10 cellular contexts compared by ENCODE assay signal in genomic region chr13:51805313-51805712, GRCh38. TPM values are rescaled to one million over a fixed set of nuclear protein-coding genes. Genes with fewer than 3 reads are reported as not detected.
DNase-seq lines count a peak whose midpoint lies in the region; ATAC-seq and TF ChIP-seq lines count a peak whose summit lies in the region.
"Had no signal": no experiment of that assay in that cellular context is flagged by ENCODE, and none has a peak within 500 bp of the region (broad histone marks: within the 10 kb centered on the region; RNA-seq: fewer than 3 reads in every experiment).

No MANE protein-coding gene starts in this region.

- no peak for TF ChIP-seq CTCF in coronary artery (IDR thresholded peaks at IDR 0.05)
- TF ChIP-seq CTCF in neural progenitor cell (IDR thresholded peaks at IDR 0.05): no peak

- H3F3A ChIP-seq in neural progenitor cell (ENCODE audit: low read depth): peaks cover 28% of the 10 kb centered on the region

- H3K27ac ChIP-seq in coronary artery (peak overlapping the region; percentile 94 to 100), neural progenitor cell (no peak overlapping the region)

- H3K27me3 ChIP-seq in neural progenitor cell (no peaks in the 10 kb centered on the region), HAP-1 (ENCODE audit: low read depth) (no peaks in the 10 kb centered on the region)

- H3K27ac Mint-ChIP-seq in stimulated activated naive CD8-positive, alpha-beta T cell treated with anti-CD3 and anti-CD28 coated beads, Interleukin-15, Interleukin-2, amounts not matched to agents 100 ng/mL and 50 ng/mL, for 24 hours: peak overlapping the region; percentile 94
- no peak overlapping the region for H3K27ac Mint-ChIP-seq in neural progenitor cell

- peak overlapping the region; percentile 84 for H3K4me2 ChIP-seq in neural progenitor cell

- H3K27me3 Mint-ChIP-seq in stimulated activated naive CD8-positive, alpha-beta T cell treated with anti-CD3 and anti-CD28 coated beads, Interleukin-15, Interleukin-2, amounts not matched to agents 100 ng/mL and 50 ng/mL, for 24 hours: no peaks in the 10 kb centered on the region
- peaks cover 12% of the 10 kb centered on the region for H3K27me3 Mint-ChIP-seq in neural progenitor cell (ENCODE audit: insufficient read depth, low read depth)

- H3K36me3 Mint-ChIP-seq in stimulated activated naive CD8-positive, alpha-beta T cell treated with anti-CD3 and anti-CD28 coated beads, Interleukin-15, Interleukin-2, amounts not matched to agents 100 ng/mL and 50 ng/mL, for 24 hours (ENCODE audit: low read depth): peaks cover 17% of the 10 kb centered on the region
- no peaks in the 10 kb centered on the region for H3K36me3 Mint-ChIP-seq in neural progenitor cell

- H3K4me3 Mint-ChIP-seq in stimulated activated naive CD8-positive, alpha-beta T cell treated with anti-CD3 and anti-CD28 coated beads, Interleukin-15, Interleukin-2, amounts not matched to agents 100 ng/mL and 50 ng/mL, for 24 hours: peak overlapping the region; percentile 88
- H3K4me3 Mint-ChIP-seq in neural progenitor cell: peak overlapping the region; percentile 85

- H3K9me3 ChIP-seq in neural progenitor cell (ENCODE audit: low read depth) (no peaks in the 10 kb centered on the region), HAP-1 (no peaks in the 10 kb centered on the region)

- peaks cover 49% of the 10 kb centered on the region for H3K4me1 Mint-ChIP-seq in stimulated activated naive CD8-positive, alpha-beta T cell treated with anti-CD3 and anti-CD28 coated beads, Interleukin-15, Interleukin-2, amounts not matched to agents 100 ng/mL and 50 ng/mL, for 24 hours (ENCODE audit: low read depth)
- H3K4me1 Mint-ChIP-seq in neural progenitor cell: peaks cover 64% of the 10 kb centered on the region

- H3K9me3 Mint-ChIP-seq in stimulated activated naive CD8-positive, alpha-beta T cell treated with anti-CD3 and anti-CD28 coated beads, Interleukin-15, Interleukin-2, amounts not matched to agents 100 ng/mL and 50 ng/mL, for 24 hours: no peaks in the 10 kb centered on the region
- no peaks in the 10 kb centered on the region for H3K9me3 Mint-ChIP-seq in neural progenitor cell

- ATAC-seq in stimulated activated naive CD8-positive, alpha-beta T cell treated with anti-CD3 and anti-CD28 coated beads, Interleukin-15, Interleukin-2, amounts not matched to agents 100 U/mL and 50 U/mL, for 24 hours: no peak
- ATAC-seq in HG02852 (IDR thresholded peaks at IDR 0.05; ENCODE audit: unreplicated experiment): no peak
- no peak for ATAC-seq in GM18873 (IDR thresholded peaks at IDR 0.05; ENCODE audit: low FRiP score, unreplicated experiment)

- no peak overlapping the region for H3K9ac ChIP-seq in neural progenitor cell

- H4K20me1 ChIP-seq in neural progenitor cell (ENCODE audit: low read depth): peaks cover 7% of the 10 kb centered on the region

- H3K36me3 ChIP-seq in neural progenitor cell (no peaks in the 10 kb centered on the region), HAP-1 (replicated peaks) (no peaks in the 10 kb centered on the region)

- no peaks in the 10 kb centered on the region for H3K79me2 ChIP-seq in neural progenitor cell (ENCODE audit: low read depth)

- no peak for DNase-seq in stimulated activated naive CD8-positive, alpha-beta T cell treated with anti-CD3 and anti-CD28 coated beads, Interleukin-15, Interleukin-2, amounts not matched to agents 100 U/mL and 50 U/mL, for 24 hours
- DNase-seq in coronary artery (ENCODE audit: low spot score): no peak
- no peak for DNase-seq in neural progenitor cell (ENCODE audit: low spot score)
- DNase-seq in NCI-H226: no peak
- no peak for DNase-seq in HAP-1 (ENCODE audit: low spot score in 2 of 2)
- DNase-seq: GOT3, occipital lobe had no signal

- H3K4me3 ChIP-seq in coronary artery: peak overlapping the region; percentile 73
- H3K4me3 ChIP-seq in neural progenitor cell: no peak overlapping the region
- H3K4me3 ChIP-seq in HAP-1: no peak overlapping the region

- in situ Hi-C loops in HAP-1 (cut with MboI; ENCODE audit: low sequenced_read_pairs): no loop called here

- H3K4me1 ChIP-seq in neural progenitor cell (peaks cover 36% of the 10 kb centered on the region), HAP-1 (peaks cover 32% of the 10 kb centered on the region)

- no peak overlapping the region for H2AFZ ChIP-seq in neural progenitor cell (replicated peaks)

RNA-seq across cellular contexts. Expression of gene DHRS12, which starts 1.4 kb away (rescaled TPM):
- 5.2 and 7.6 TPM in 2 replicates for total RNA-seq in neural progenitor cell (ENCODE audit: low replicate concordance)

RNA-seq across cellular contexts. Expression of gene TMEM272, which starts 39.7 kb away (rescaled TPM):
- total RNA-seq in neural progenitor cell (ENCODE audit: low replicate concordance): 0.15 TPM in 1 of 2 replicates, not detected in the other

RNA-seq across cellular contexts. Expression of gene CCDC70, which starts 56.5 kb away (rescaled TPM):
- total RNA-seq in neural progenitor cell (ENCODE audit: low replicate concordance): not detected in 2 replicates
- total RNA-seq: occipital lobe had no signal
